ENCODE assay signal across 8 cellular contexts in genomic region chr10:125064681-125065492, GRCh38.
A peak's percentile ranks its signal among the peaks of the same experiment; 100 is the strongest.
DNase-seq lines count a peak whose midpoint lies in the region; ATAC-seq and TF ChIP-seq lines count a peak whose summit lies in the region.

No MANE protein-coding gene starts in this region.

- TF ChIP-seq CTCF in foreskin keratinocyte (conservative IDR thresholded peaks at IDR 0.05) (no peak), BE2C (IDR thresholded peaks at IDR 0.05; ENCODE audit: low read depth, low read length) (no peak)

- H3K4me3 Mint-ChIP-seq in stimulated activated naive CD8-positive, alpha-beta T cell treated with anti-CD3 and anti-CD28 coated beads, Interleukin-15, Interleukin-2, amounts not matched to agents 100 ng/mL and 50 ng/mL, for 24 hours: peak overlapping the region; percentile 50

- H3K4me1 ChIP-seq in foreskin keratinocyte (peaks cover 23% of the 10 kb centered on the region), BE2C (peaks cover 7% of the 10 kb centered on the region)

- H3K4me3 ChIP-seq in BE2C (ENCODE audit: low read depth, low read length): no peak overlapping the region

- no peaks in the 10 kb centered on the region for H3K27me3 ChIP-seq in foreskin keratinocyte
- no peaks in the 10 kb centered on the region for H3K27me3 ChIP-seq in BE2C

- no peaks in the 10 kb centered on the region for H3K9me3 Mint-ChIP-seq in stimulated activated naive CD8-positive, alpha-beta T cell treated with anti-CD3 and anti-CD28 coated beads, Interleukin-15, Interleukin-2, amounts not matched to agents 100 ng/mL and 50 ng/mL, for 24 hours

- DNase-seq in GM03348 (ENCODE audit: low spot score) (peak; percentile 75), SW480 (ENCODE audit: low spot score) (peak; percentile 55), foreskin keratinocyte (peak; percentile 90 to 95), BE2C (no peak), RKO (ENCODE audit: low spot score) (no peak)

- H3K27ac Mint-ChIP-seq in stimulated activated naive CD8-positive, alpha-beta T cell treated with anti-CD3 and anti-CD28 coated beads, Interleukin-15, Interleukin-2, amounts not matched to agents 100 ng/mL and 50 ng/mL, for 24 hours: peak overlapping the region; percentile 74

- H3K36me3 Mint-ChIP-seq in stimulated activated naive CD8-positive, alpha-beta T cell treated with anti-CD3 and anti-CD28 coated beads, Interleukin-15, Interleukin-2, amounts not matched to agents 100 ng/mL and 50 ng/mL, for 24 hours (ENCODE audit: low read depth): no peaks in the 10 kb centered on the region

- peak overlapping the region; percentile 78 for H3K27ac ChIP-seq in foreskin keratinocyte

- ATAC-seq in GM19455 (IDR thresholded peaks at IDR 0.05; ENCODE audit: unreplicated experiment) (peak; percentile 91), HG03460 (IDR thresholded peaks at IDR 0.05; ENCODE audit: unreplicated experiment) (peak; percentile 93), foreskin keratinocyte (peak; percentile 87)

- H3K4me1 Mint-ChIP-seq in stimulated activated naive CD8-positive, alpha-beta T cell treated with anti-CD3 and anti-CD28 coated beads, Interleukin-15, Interleukin-2, amounts not matched to agents 100 ng/mL and 50 ng/mL, for 24 hours (ENCODE audit: low read depth): peaks cover 34% of the 10 kb centered on the region

- H3K9me3 ChIP-seq in BE2C: no peaks in the 10 kb centered on the region

- no peaks in the 10 kb centered on the region; the same call in 1 of the 2 replicates for H3K36me3 ChIP-seq in BE2C

- H3K27me3 Mint-ChIP-seq in stimulated activated naive CD8-positive, alpha-beta T cell treated with anti-CD3 and anti-CD28 coated beads, Interleukin-15, Interleukin-2, amounts not matched to agents 100 ng/mL and 50 ng/mL, for 24 hours: peaks cover 57% of the 10 kb centered on the region

Comparison
In these comparisons a context has a peak if more than half of its experiments do, and no peak if none do; other contexts are left out.
1. DNase-seq: peak in GM03348 (single experiment), SW480 (single experiment) and foreskin keratinocyte (2 of 2); none in BE2C (single experiment) and RKO (single experiment).
2. Peak in every context shown above with its lines, with median percentiles within 50 percentile points of each other: ATAC-seq.